Comparison of ENCODE assay signal across 13 cellular contexts in the genomic region with DNA sequence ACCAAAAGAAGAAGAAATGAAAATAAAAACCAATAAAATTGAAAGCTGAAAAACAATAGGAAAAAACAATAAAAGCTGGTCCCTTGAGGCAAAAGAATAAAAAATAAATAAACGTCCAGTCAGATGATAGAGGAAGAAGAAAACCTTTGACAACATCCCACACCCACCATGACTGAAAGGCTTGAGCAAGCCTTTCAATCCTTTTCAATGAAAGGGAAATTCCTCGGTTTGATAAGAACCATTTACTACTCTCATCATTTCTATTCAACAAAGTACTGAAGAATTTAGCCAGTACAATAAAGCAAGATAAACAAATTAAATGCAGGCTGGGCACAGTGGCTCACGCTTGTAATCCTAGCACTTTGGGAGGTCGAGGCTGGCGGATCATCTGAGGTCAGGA. TPM values are rescaled to one million over a fixed set of nuclear protein-coding genes. Genes with fewer than 3 reads are reported as not detected.
DNase-seq lines count a peak whose midpoint lies in the region; TF ChIP-seq lines count a peak whose summit lies in the region.
"Had no signal": no experiment of that assay in that cellular context is flagged by ENCODE, and none has a peak within 500 bp of the region (broad histone marks: within the 10 kb centered on the region; RNA-seq: fewer than 3 reads in every experiment).

No MANE protein-coding gene starts in this region.

- POLR2A ChIA-PET in PC-9 (lab: Charles Lee; ENCODE audit: unreplicated experiment) = no interaction called here

- no peaks in the 10 kb centered on the region for H3K27me3 ChIP-seq in PC-9 (ENCODE audit: insufficient read depth, low read depth)
- H3K27me3 ChIP-seq: BLaER1 had no signal

- no peaks in the 10 kb centered on the region for H3K9me3 ChIP-seq in PC-9 (ENCODE audit: insufficient read depth, low read depth)

- no peak overlapping the region for H3K27ac ChIP-seq in PC-9
- H3K27ac ChIP-seq: 22Rv1, BLaER1, GM23248 had no signal

- H3K4me1 Mint-ChIP-seq in T-helper 2 cell treated with Interferon-gamma antibody and Interleukin-4, amounts not matched to agents 5 μg/mL and 100 μg/mL, for 36 hours (ENCODE audit: low read depth) = peaks cover 25% of the 10 kb centered on the region
- peaks cover 65% of the 10 kb centered on the region for H3K4me1 Mint-ChIP-seq in dendritic cell treated with granulocyte-macrophage colony-stimulating factor and Interleukin-4, amounts not matched to agents 40 ng/mL and 50 ng/mL, for 4 days (ENCODE audit: low read depth)

- no peak overlapping the region for H2AFZ ChIP-seq in PC-9
- H2AFZ ChIP-seq: GM23248 had no signal

- CTCF ChIA-PET in PC-9 (lab: Charles Lee) = no interaction called here

- no peak for TF ChIP-seq CTCF in PC-9 (conservative IDR thresholded peaks at IDR 0.05)

- intact Hi-C loops in dendritic cell treated with granulocyte-macrophage colony-stimulating factor and Interleukin-4, amounts not matched to agents 40 ng/mL and 50 ng/mL, for 4 days (cut with micrococcal nuclease) = loop anchor here (5.0 kb wide), 1 partner anchor 655 kb away; a partner anchor contains a TSS
- intact Hi-C loops in PC-9 (cut with micrococcal nuclease; ENCODE audit: unreplicated experiment) = loop anchor here (10.0 kb wide), 1 partner anchor 648 kb away; no protein-coding TSS in a partner anchor

- H3K36me3 ChIP-seq in PC-9 (ENCODE audit: low read depth) = peaks cover 9% of the 10 kb centered on the region; the same call in 1 of the 2 replicates

- H3K27me3 Mint-ChIP-seq in T-helper 2 cell treated with Interferon-gamma antibody and Interleukin-4, amounts not matched to agents 5 μg/mL and 100 μg/mL, for 36 hours (ENCODE audit: low read depth) = no peaks in the 10 kb centered on the region
- no peaks in the 10 kb centered on the region for H3K27me3 Mint-ChIP-seq in dendritic cell treated with granulocyte-macrophage colony-stimulating factor and Interleukin-4, amounts not matched to agents 40 ng/mL and 50 ng/mL, for 4 days
- H3K27me3 Mint-ChIP-seq: CD4-positive, alpha-beta memory T cell had no signal

- peaks cover 45% of the 10 kb centered on the region for H3K79me2 ChIP-seq in PC-9 (ENCODE audit: low read depth)

- peaks cover 22% of the 10 kb centered on the region for H3F3A ChIP-seq in PC-9 (ENCODE audit: insufficient read depth, low read depth)

- DNase-seq in T-helper 2 cell treated with Interferon-gamma antibody and Interleukin-4, amounts not matched to agents 5 μg/mL and 100 μg/mL, for 36 hours (ENCODE audit: low spot score) = no peak
- no peak for DNase-seq in T-helper 2 cell
- DNase-seq in NCI-H226 = peak; percentile 16
- no peak for DNase-seq in epidermal melanocyte (ENCODE audit: insufficient read length, low spot score)
- DNase-seq in PC-9 = no peak
- DNase-seq in SKM-1 (lab: John Stamatoyannopoulos, UW; ENCODE audit: unreplicated experiment) = no peak
- no peak for DNase-seq in NCI-H128 (lab: John Stamatoyannopoulos, UW; ENCODE audit: unreplicated experiment)
- DNase-seq: AML-193; CD4-positive, alpha-beta memory T cell; GM23248 had no signal

- H3K27ac Mint-ChIP-seq in T-helper 2 cell treated with Interferon-gamma antibody and Interleukin-4, amounts not matched to agents 5 μg/mL and 100 μg/mL, for 36 hours = peak overlapping the region; percentile 31
- H3K27ac Mint-ChIP-seq in dendritic cell treated with granulocyte-macrophage colony-stimulating factor and Interleukin-4, amounts not matched to agents 40 ng/mL and 50 ng/mL, for 4 days = peak overlapping the region; percentile 100

- no peaks in the 10 kb centered on the region for H3K9me2 ChIP-seq in PC-9 (ENCODE audit: insufficient read depth)

- H3K4me3 ChIP-seq in PC-9 = no peak overlapping the region
- H3K4me3 ChIP-seq: BLaER1, GM23248 had no signal

- no TSS peak for BruUV-seq in PC-9 (replicated peaks; lab: Mats Ljungman, UMichigan)

- H3K4me1 ChIP-seq in PC-9 (replicated peaks; ENCODE audit: insufficient read depth) = peaks cover 18% of the 10 kb centered on the region

- H3K4me3 Mint-ChIP-seq in T-helper 2 cell treated with Interferon-gamma antibody and Interleukin-4, amounts not matched to agents 5 μg/mL and 100 μg/mL, for 36 hours = no peak overlapping the region
- no peak overlapping the region for H3K4me3 Mint-ChIP-seq in dendritic cell treated with granulocyte-macrophage colony-stimulating factor and Interleukin-4, amounts not matched to agents 40 ng/mL and 50 ng/mL, for 4 days

- H3K36me3 Mint-ChIP-seq in T-helper 2 cell treated with Interferon-gamma antibody and Interleukin-4, amounts not matched to agents 5 μg/mL and 100 μg/mL, for 36 hours (ENCODE audit: low read depth) = peaks cover 64% of the 10 kb centered on the region
- H3K36me3 Mint-ChIP-seq in dendritic cell treated with granulocyte-macrophage colony-stimulating factor and Interleukin-4, amounts not matched to agents 40 ng/mL and 50 ng/mL, for 4 days (ENCODE audit: low read depth) = peaks cover 60% of the 10 kb centered on the region

- H4K20me1 ChIP-seq in PC-9 (ENCODE audit: insufficient read depth) = no peaks in the 10 kb centered on the region
- H4K20me1 ChIP-seq: BLaER1 had no signal

- peaks cover 47% of the 10 kb centered on the region for H3K9me3 Mint-ChIP-seq in T-helper 2 cell treated with Interferon-gamma antibody and Interleukin-4, amounts not matched to agents 5 μg/mL and 100 μg/mL, for 36 hours
- peaks cover 26% of the 10 kb centered on the region for H3K9me3 Mint-ChIP-seq in dendritic cell treated with granulocyte-macrophage colony-stimulating factor and Interleukin-4, amounts not matched to agents 40 ng/mL and 50 ng/mL, for 4 days

- H3K4me2 ChIP-seq in PC-9 = no peak overlapping the region
- H3K4me2 ChIP-seq: BLaER1 had no signal

RNA-seq across cellular contexts. Expression of a gene that starts 3.8 kb away (rescaled TPM):
- total RNA-seq in PC-9 (2021) = 33.5 and 47.7 TPM in 2 replicates

RNA-seq across cellular contexts. Expression of a gene that starts 3.9 kb away (rescaled TPM):
- 47.9 and 52.7 TPM in 2 replicates for total RNA-seq in PC-9 (2021)
